In the genomic region with DNA sequence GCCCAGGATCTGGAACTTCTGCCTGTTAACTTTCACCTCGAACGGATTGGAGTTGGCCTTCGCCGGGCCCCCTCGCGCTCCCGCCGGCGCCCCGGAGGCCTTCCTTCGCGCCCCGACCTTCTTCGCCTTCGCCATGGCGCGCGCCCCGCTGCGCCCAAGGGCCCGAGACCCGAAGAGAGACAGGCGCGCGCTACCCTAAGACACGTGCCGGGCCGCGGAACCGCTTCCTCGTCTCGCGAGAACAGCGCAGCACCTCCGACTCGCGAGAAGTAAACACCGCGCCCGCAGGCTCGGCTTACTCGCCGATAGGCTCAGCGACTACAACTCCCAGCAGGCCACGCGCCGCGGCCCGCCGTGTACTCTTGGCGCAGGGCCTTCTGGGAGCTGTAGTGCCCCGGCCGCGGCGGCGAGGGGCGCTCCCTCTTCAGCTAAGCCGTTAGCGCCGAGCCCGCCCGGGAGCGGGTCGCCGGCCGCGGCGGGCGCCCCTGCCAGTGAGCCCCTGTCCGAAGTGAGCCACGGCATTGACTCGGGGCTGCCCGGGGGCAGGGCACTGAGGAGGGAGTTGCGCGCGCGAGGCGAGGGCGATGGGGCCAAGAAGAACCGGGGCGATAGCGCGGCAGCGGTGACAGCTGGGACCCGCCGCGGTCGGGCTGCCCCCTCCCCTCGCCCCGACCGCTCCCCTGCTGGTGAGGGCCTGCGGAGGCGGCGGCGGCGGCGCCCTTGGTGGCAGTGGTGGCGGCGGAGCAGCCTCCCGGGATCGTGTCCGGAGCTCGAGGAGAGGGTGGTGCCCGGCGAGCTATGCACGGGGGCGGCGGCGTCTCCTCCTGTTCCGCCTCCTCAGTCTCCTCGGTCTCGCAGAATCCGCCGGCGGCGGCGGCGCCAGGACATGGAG, we compare ENCODE assay signal across 8 cellular contexts. TPM values are rescaled to one million over a fixed set of nuclear protein-coding genes. Genes with fewer than 3 reads are reported as not detected.
DNase-seq lines count a peak whose midpoint lies in the region; ATAC-seq and TF ChIP-seq lines count a peak whose summit lies in the region.

TSS of gene GRK4 (plus strand) at position 387 of the 892 bp plus-strand sequence. CDS start at position 887, 500 bp downstream.
TSS of gene NOP14 (minus strand) at position 222 of the 892 bp plus-strand sequence. CDS start at position 135, 87 bp downstream.

- peak within 1 kb of the TSS; percentile 72 for H3K27ac Mint-ChIP-seq in neural progenitor cell

- H3K4me2 ChIP-seq in HCT116 (ENCODE audit: low read length), result peak within 1 kb of the TSS; percentile 91
- peak within 1 kb of the TSS; percentile 89 for H3K4me2 ChIP-seq in MM.1S (ENCODE audit: low read depth, low read length)
- peak within 1 kb of the TSS; percentile 90 for H3K4me2 ChIP-seq in neural progenitor cell

- 0 out of 2 replicates have a peak, but pooled peaks have one; percentile 19 for TF ChIP-seq RAD21 in HCT116 (IDR thresholded peaks at IDR 0.05; ENCODE audit: low read depth)

- POLR2A ChIA-PET in HCT116 (lab: Charles Lee), result interaction anchor here (0.6 to 1.4 kb wide), 3 partner anchors 9 to 27 kb away, joined by 3 to 9 read pairs (median 4); no protein-coding TSS in a partner anchor

- H3F3A ChIP-seq in MM.1S (ENCODE audit: insufficient read depth, low read length) (peaks cover 11% of the 10 kb centered on the region), neural progenitor cell (ENCODE audit: low read depth) (peaks cover 33% of the 10 kb centered on the region)

- H3K36me3 ChIP-seq in HCT116 (ENCODE audit: control insufficient read depth in 1 of 2, insufficient read depth in 2 of 2, low read length in 2 of 2), result peaks cover 9 to 14% of the 10 kb centered on the region in 2 experiments
- H3K36me3 ChIP-seq in MM.1S (replicated peaks; ENCODE audit: insufficient read depth, low read length), result no peaks in the 10 kb centered on the region; the same call in 1 of the 2 replicates
- H3K36me3 ChIP-seq in neural progenitor cell, result no peaks in the 10 kb centered on the region
- H3K36me3 ChIP-seq in stomach smooth muscle (ENCODE audit: control insufficient read depth in 2 of 2, insufficient read depth in 2 of 2, low read length in 2 of 2), result peaks cover 0 to 3% of the 10 kb centered on the region in 2 donors

- no peak within 1 kb of the TSS for H2AFZ ChIP-seq in HCT116 (ENCODE audit: low read depth, low read length, poor library complexity, severe bottlenecking)
- peak within 1 kb of the TSS; percentile 99 for H2AFZ ChIP-seq in MM.1S (ENCODE audit: low read length)
- H2AFZ ChIP-seq in neural progenitor cell (replicated peaks), result peak within 1 kb of the TSS; percentile 97

- H3K27ac ChIP-seq in HCT116 (ENCODE audit: low read depth, low read length) (peak within 1 kb of the TSS; percentile 81), MM.1S (ENCODE audit: low read length) (peak within 1 kb of the TSS; percentile 65), foreskin keratinocyte (peak within 1 kb of the TSS; percentile 72), neural progenitor cell (no peak within 1 kb of the TSS), stomach smooth muscle (ENCODE audit: low read length) (peak within 1 kb of the TSS; percentile 80)

- peak within 1 kb of the TSS; percentile 63 to 94 for H3K4me3 ChIP-seq in HCT116 (replicated peaks in 1 of 2; ENCODE audit: low read depth in 1 of 2, low read length in 2 of 2)
- peak within 1 kb of the TSS; percentile 84 for H3K4me3 ChIP-seq in MM.1S (ENCODE audit: low read length)
- peak within 1 kb of the TSS; percentile 89 for H3K4me3 ChIP-seq in neural progenitor cell
- peak within 1 kb of the TSS; percentile 84 to 97 for H3K4me3 ChIP-seq in stomach smooth muscle (ENCODE audit: low read length in 2 of 2)

- H3K9me2 ChIP-seq in HCT116 (ENCODE audit: insufficient read depth) (no peaks in the 10 kb centered on the region), MM.1S (replicated peaks; ENCODE audit: insufficient read depth, low read length) (no peaks in the 10 kb centered on the region)

- BruUV-seq in HCT116 (replicated peaks; lab: Mats Ljungman, UMichigan), result no TSS peak

- TF ChIP-seq CTCF in HCT116 (IDR thresholded peaks at IDR 0.05 in 2 of 3, conservative IDR thresholded peaks at IDR 0.05 in 1 of 3; ENCODE audit: borderline replicate concordance in 1 of 3, insufficient read depth in 1 of 3, low read depth in 2 of 3, low read length in 2 of 3) (0 out of 6 replicates have a peak, but pooled peaks of 2 of the 3 experiments have one; percentile 4 to 14), MM.1S (IDR thresholded peaks at IDR 0.05; ENCODE audit: low read length) (peak; percentile 14; the same call in 1 of the 2 replicates), foreskin keratinocyte (conservative IDR thresholded peaks at IDR 0.05) (peak; percentile 65), neural progenitor cell (IDR thresholded peaks at IDR 0.05) (peak; percentile 27)

- H3K9me3 Mint-ChIP-seq in neural progenitor cell, result no peaks in the 10 kb centered on the region

- TF ChIP-seq POLR2A in HCT116 (IDR thresholded peaks at IDR 0.05; ENCODE audit: borderline replicate concordance, extremely low read depth, insufficient read depth, insufficient read length), result peak; percentile 66

- H3K9ac ChIP-seq in HCT116 (ENCODE audit: low read length) (peak within 1 kb of the TSS; percentile 97), MM.1S (ENCODE audit: low read length) (peak within 1 kb of the TSS; percentile 93), neural progenitor cell (peak within 1 kb of the TSS; percentile 33), stomach smooth muscle (ENCODE audit: low read length in 2 of 2) (peak within 1 kb of the TSS; percentile 92 to 96)

- H3K79me2 ChIP-seq in HCT116 (ENCODE audit: insufficient read depth, low read length) (peaks cover 43% of the 10 kb centered on the region), MM.1S (ENCODE audit: low read length) (peaks cover 41% of the 10 kb centered on the region), neural progenitor cell (ENCODE audit: low read depth) (peaks cover 32% of the 10 kb centered on the region)

- H3K27me3 Mint-ChIP-seq in neural progenitor cell (ENCODE audit: insufficient read depth, low read depth), result peaks cover 4% of the 10 kb centered on the region

- H4K20me1 ChIP-seq in HCT116 (ENCODE audit: insufficient read depth) (peaks cover 4% of the 10 kb centered on the region; the same call in 1 of the 2 replicates), MM.1S (ENCODE audit: insufficient read depth, low read length) (peaks cover 14% of the 10 kb centered on the region), neural progenitor cell (ENCODE audit: low read depth) (peaks cover 24% of the 10 kb centered on the region)

- CTCF ChIA-PET in HCT116 (lab: Charles Lee), result interaction anchor here (0.7 to 3.9 kb wide), 5 partner anchors 10 to 917 kb away, joined by 3 to 23 read pairs (median 4); no protein-coding TSS in a partner anchor

- H3K9me3 ChIP-seq in HCT116 (ENCODE audit: control insufficient read depth in 1 of 2, insufficient read depth in 1 of 2, low read depth in 1 of 2, low read length in 2 of 2), result no peaks in the 10 kb centered on the region
- no peaks in the 10 kb centered on the region for H3K9me3 ChIP-seq in MM.1S (replicated peaks; ENCODE audit: insufficient read depth, low read length)
- no peaks in the 10 kb centered on the region for H3K9me3 ChIP-seq in neural progenitor cell (ENCODE audit: low read depth)
- H3K9me3 ChIP-seq in stomach smooth muscle (ENCODE audit: control insufficient read depth in 2 of 2, low read length in 2 of 2), result no peaks in the 10 kb centered on the region

- intact Hi-C loops in HCT116 (cut with micrococcal nuclease), result no loop called here

- peak within 1 kb of the TSS; percentile 94 for H3K4me3 Mint-ChIP-seq in neural progenitor cell

- peaks cover 10% of the 10 kb centered on the region for H3K36me3 Mint-ChIP-seq in neural progenitor cell

- RAD21 ChIA-PET in HCT116 (lab: Charles Lee; ENCODE audit: low non-redundant PET in 1 of 2, low total read pairs in 2 of 2, uncharacterized antibody in 2 of 2, unreplicated experiment in 2 of 2), result no interaction called here

- ATAC-seq in HCT116 (peak; percentile 92), foreskin keratinocyte (peak; percentile 94)

- DNase-seq in GM03348 (ENCODE audit: low spot score), result peak; percentile 96
- peak; percentile 93 for DNase-seq in HCT116 (ENCODE audit: low read depth, low spot score)
- DNase-seq in MM.1S, result peak; percentile 100
- DNase-seq in SHP77 treated with DMSO at 0.1 percent for 48 hours (lab: John Stamatoyannopoulos, UW), result peak; percentile 74
- DNase-seq in activated gamma-delta T cell treated with anti-CD3 and anti-CD28 coated beads, Interleukin-2, amount 50 U/mL, for 16 hours (ENCODE audit: low read depth), result peak; percentile 92
- DNase-seq in foreskin keratinocyte, result peak; percentile 89 to 93
- peak; percentile 100 for DNase-seq in neural progenitor cell (ENCODE audit: low spot score)

- H3K27me3 ChIP-seq in HCT116 (ENCODE audit: insufficient read depth, low read length) (no peaks in the 10 kb centered on the region), MM.1S (replicated peaks; ENCODE audit: insufficient read depth, low read length) (no peaks in the 10 kb centered on the region), foreskin keratinocyte (no peaks in the 10 kb centered on the region), neural progenitor cell (peaks cover 11% of the 10 kb centered on the region), stomach smooth muscle (ENCODE audit: control insufficient read depth in 1 of 2, insufficient read depth in 2 of 2, low read length in 2 of 2) (no peaks in the 10 kb centered on the region)

- H3K4me1 Mint-ChIP-seq in neural progenitor cell, result peaks cover 24% of the 10 kb centered on the region

- H3K4me1 ChIP-seq in HCT116 (ENCODE audit: control insufficient read depth in 1 of 2, insufficient read depth in 2 of 2, low read length in 2 of 2), result peaks cover 12 to 25% of the 10 kb centered on the region in 2 experiments; a peak in 3 of 4 replicates
- H3K4me1 ChIP-seq in MM.1S (ENCODE audit: low read length), result peaks cover 3% of the 10 kb centered on the region
- peaks cover 5% of the 10 kb centered on the region for H3K4me1 ChIP-seq in foreskin keratinocyte
- peaks cover 6% of the 10 kb centered on the region for H3K4me1 ChIP-seq in neural progenitor cell
- H3K4me1 ChIP-seq in stomach smooth muscle (ENCODE audit: control insufficient read depth, insufficient read depth, low read length), result peaks cover 21% of the 10 kb centered on the region

TF ChIP-seq in HCT116, 20 proteins besides CTCF, POLR2A, EP300 and RAD21 (continues in another document):
- TF ChIP-seq CBX3 (IDR thresholded peaks at IDR 0.05; ENCODE audit: low read depth) (peak; percentile 97), EGR1 (IDR thresholded peaks at IDR 0.05; ENCODE audit: low read depth) (peak; percentile 67), TCF7L2 (IDR thresholded peaks at IDR 0.05; ENCODE audit: borderline replicate concordance, extremely low read depth, insufficient read depth, insufficient read length) (peak; percentile 72), JUND (IDR thresholded peaks at IDR 0.05) (no peak)

RNA-seq across cellular contexts. Expression of gene GRK4, which starts in this region (rescaled TPM):
- total RNA-seq in HCT116 (2021; ENCODE audit: unreplicated experiment) (4.2 TPM), foreskin keratinocyte (2.7 and 2.8 TPM in 2 replicates), neural progenitor cell (ENCODE audit: low replicate concordance) (1.3 and 3.2 TPM in 2 replicates)
- polyA plus RNA-seq in HCT116 (2012), result 1.3 and 2.2 TPM in 2 replicates
- polyA plus RNA-seq in foreskin keratinocyte, result 1.8 and 2.0 TPM in 2 replicates

RNA-seq across cellular contexts. Expression of gene NOP14, which starts in this region (rescaled TPM):
- total RNA-seq in HCT116 (2021; ENCODE audit: unreplicated experiment) (67.3 TPM), foreskin keratinocyte (42.2 and 52.5 TPM in 2 replicates), neural progenitor cell (ENCODE audit: low replicate concordance) (16.8 and 22.0 TPM in 2 replicates)
- 39.1 and 51.6 TPM in 2 replicates for polyA plus RNA-seq in HCT116 (2012)
- 27.3 and 34.3 TPM in 2 replicates for polyA plus RNA-seq in foreskin keratinocyte

Comparison
In these comparisons a context has a peak if more than half of its experiments do, and no peak if none do; other contexts are left out.
1. H3K9ac ChIP-seq: peak in every context shown above with its lines; median percentile 97 in HCT116; 94 in stomach smooth muscle; 93 in MM.1S; 33 in neural progenitor cell.
2. CTCF ChIP-seq: peak in every context shown above with its lines; median percentile 65 in foreskin keratinocyte; 27 in neural progenitor cell; 14 in MM.1S; 9 in HCT116.